Comparison of ENCODE assay signal across 8 cellular contexts in genomic region chr16:75471723-75472634, GRCh38. TPM values are rescaled to one million over a fixed set of nuclear protein-coding genes. Genes with fewer than 3 reads are reported as not detected.
DNase-seq lines count a peak whose midpoint lies in the region; ATAC-seq, FAIRE-seq and TF ChIP-seq lines count a peak whose summit lies in the region.

No MANE protein-coding gene starts in this region.

- no peaks in the 10 kb centered on the region for H3K27me3 Mint-ChIP-seq in T-helper 2 cell treated with Interferon-gamma antibody and Interleukin-4, amounts not matched to agents 5 μg/mL and 100 μg/mL, for 36 hours (ENCODE audit: low read depth)

- H3K4me1 ChIP-seq in ES-I3 (ENCODE audit: insufficient read depth, low read length) (peaks cover 17% of the 10 kb centered on the region), HCT116 (ENCODE audit: control insufficient read depth in 1 of 2, insufficient read depth in 2 of 2, low read length in 2 of 2) (peaks cover 3 to 10% of the 10 kb centered on the region in 2 experiments; a peak in 2 of 4 replicates), H1 (replicated peaks in 1 of 4; ENCODE audit: control insufficient read depth in 3 of 4, insufficient read depth in 4 of 4, low read length in 3 of 4) (peaks cover 1 to 6% (median 5%) of the 10 kb centered on the region in 4 experiments; a peak in 6 of 7 replicates), lung (ENCODE audit: control insufficient read depth in 2 of 2, insufficient read depth in 2 of 2, low read length in 2 of 2) (no peaks in the 10 kb centered on the region)

- no peak overlapping the region for H2AK5ac ChIP-seq in H1 (ENCODE audit: low read depth, low read length)

- POLR2A ChIA-PET in HCT116 (lab: Charles Lee) (no interaction called here), H1 (lab: Charles Lee; ENCODE audit: partially characterized antibody) (interaction anchor here (0.6 to 2.4 kb wide), 8 partner anchors 13 to 204 kb away, joined by 3 to 18 read pairs (median 3); partner anchors contain the start of genes CFDP1 and CHST6)

- H3K9me3 Mint-ChIP-seq in T-helper 2 cell treated with Interferon-gamma antibody and Interleukin-4, amounts not matched to agents 5 μg/mL and 100 μg/mL, for 36 hours, result no peaks in the 10 kb centered on the region

- no peaks in the 10 kb centered on the region for H3K9me2 ChIP-seq in HCT116 (ENCODE audit: insufficient read depth)

- no peak for TF ChIP-seq POLR2A in HCT116 (IDR thresholded peaks at IDR 0.05; ENCODE audit: borderline replicate concordance, extremely low read depth, insufficient read depth, insufficient read length)
- no peak for TF ChIP-seq POLR2A in H1 (IDR thresholded peaks at IDR 0.05; ENCODE audit: control extremely low read depth in 1 of 2, low read depth in 2 of 2, low read length in 2 of 2)

- WGBS in H1 (ENCODE audit: extremely low coverage in 1 of 2, insufficient coverage in 1 of 2, insufficient read length in 1 of 2, insufficient replicate concordance in 2 of 2, low coverage in 1 of 2, low lambda C conversion rate in 2 of 2, missing lambda C conversion rate in 1 of 2), 2 experiments, result 28% methylated on average over 10 of the region's 10 CpGs; no CpG with 5 or more reads in 1 of the 2 experiments
- 15 to 19% methylated on average over 10 of the region's 10 CpGs for WGBS in lung, 2 donors

- peak overlapping the region; percentile 95; the same call in 1 of the 2 replicates for H2BK12ac ChIP-seq in H1 (ENCODE audit: low read depth, low read length)

- peak overlapping the region; percentile 25 for H3K56ac ChIP-seq in H1 (replicated peaks; ENCODE audit: insufficient read length, low read depth, low read length)

- H3K79me2 ChIP-seq in HCT116 (ENCODE audit: insufficient read depth, low read length) (no peaks in the 10 kb centered on the region), H1 (ENCODE audit: control insufficient read depth in 1 of 2, insufficient read depth in 2 of 2, low read length in 2 of 2) (no peaks in the 10 kb centered on the region)

- H3K36me3 ChIP-seq in ES-I3 (ENCODE audit: insufficient read depth, low read length), result no peaks in the 10 kb centered on the region
- H3K36me3 ChIP-seq in HCT116 (ENCODE audit: control insufficient read depth in 1 of 2, insufficient read depth in 2 of 2, low read length in 2 of 2), result no peaks in the 10 kb centered on the region
- H3K36me3 ChIP-seq in H1 (ENCODE audit: control insufficient read depth in 2 of 4, insufficient read depth in 4 of 4, low read length in 3 of 4), result peaks cover 0 to 9% (median 2%) of the 10 kb centered on the region in 4 experiments; a peak in 5 of 8 replicates
- H3K36me3 ChIP-seq in lung (ENCODE audit: control insufficient read depth in 2 of 2, insufficient read depth in 2 of 2, low read length in 2 of 2), result no peaks in the 10 kb centered on the region

- peak overlapping the region; percentile 70 for H4K91ac ChIP-seq in H1 (replicated peaks; ENCODE audit: insufficient read length, low read length)

- H3K27ac ChIP-seq in 22Rv1 (no peak overlapping the region), HCT116 (ENCODE audit: low read depth, low read length) (no peak overlapping the region), H1 (ENCODE audit: low read depth, low read length) (peak overlapping the region; percentile 56; the same call in 1 of the 2 replicates), lung (ENCODE audit: low read depth in 1 of 2, low read length in 1 of 2) (no peak overlapping the region)

- peak overlapping the region; percentile 44 for H3K4ac ChIP-seq in H1 (replicated peaks; ENCODE audit: insufficient read length, low read depth, low read length)

- no peak overlapping the region for H4K8ac ChIP-seq in H1 (ENCODE audit: extremely low read depth, insufficient read depth, low read length)

- H3K79me1 ChIP-seq in H1 (ENCODE audit: low read depth, low read length), result no peaks in the 10 kb centered on the region

- H3K4me2 ChIP-seq in HCT116 (ENCODE audit: low read length) (peak overlapping the region; percentile 3; the same call in 1 of the 2 replicates), H1 (ENCODE audit: insufficient read depth in 1 of 2, low read depth in 2 of 2, low read length in 2 of 2) (peak overlapping the region; percentile 8 to 51)

- no peak overlapping the region for H3K27ac Mint-ChIP-seq in T-helper 2 cell treated with Interferon-gamma antibody and Interleukin-4, amounts not matched to agents 5 μg/mL and 100 μg/mL, for 36 hours

- H3K4me3 ChIP-seq in HCT116 (replicated peaks in 1 of 2; ENCODE audit: low read depth in 1 of 2, low read length in 2 of 2) (no peak overlapping the region), H1 (ENCODE audit: extremely low read depth in 1 of 4, insufficient read depth in 2 of 4, low read depth in 3 of 4, low read length in 4 of 4) (peak overlapping the region in 1 of 4 experiments; percentile 44; a peak in 1 of 8 replicates), lung (no peak overlapping the region)

- peak; percentile 97 for ATAC-seq in HCT116
- peak; percentile 87 for ATAC-seq in lung (ENCODE audit: insufficient read depth, low FRiP score)

- peak overlapping the region; percentile 28; the same call in 1 of the 2 replicates for H3K18ac ChIP-seq in H1 (ENCODE audit: extremely low read depth, low read length)

- peak overlapping the region; percentile 24 for H2BK120ac ChIP-seq in H1 (replicated peaks; ENCODE audit: low read depth, low read length)

- no peak overlapping the region for H2BK15ac ChIP-seq in H1 (ENCODE audit: low read length)

- H3K4me3 Mint-ChIP-seq in T-helper 2 cell treated with Interferon-gamma antibody and Interleukin-4, amounts not matched to agents 5 μg/mL and 100 μg/mL, for 36 hours, result no peak overlapping the region

- no peaks in the 10 kb centered on the region for H3K36me3 Mint-ChIP-seq in T-helper 2 cell treated with Interferon-gamma antibody and Interleukin-4, amounts not matched to agents 5 μg/mL and 100 μg/mL, for 36 hours (ENCODE audit: low read depth)

- H3K23ac ChIP-seq in H1 (ENCODE audit: insufficient read length), result no peak overlapping the region

- H3K9me3 ChIP-seq in ES-I3 (ENCODE audit: control insufficient read depth, insufficient read depth, low read length) (no peaks in the 10 kb centered on the region), HCT116 (ENCODE audit: control insufficient read depth in 1 of 2, insufficient read depth in 1 of 2, low read depth in 1 of 2, low read length in 2 of 2) (no peaks in the 10 kb centered on the region), H1 (ENCODE audit: insufficient read depth in 2 of 2, low read depth in 1 of 2, low read length in 1 of 2) (0 out of 4 replicates have a peak, but pooled peaks cover 0 to 3% of the 10 kb centered on the region in 2 experiments), lung (ENCODE audit: control insufficient read depth in 2 of 2, insufficient read depth in 1 of 2, low read length in 1 of 2) (no peaks in the 10 kb centered on the region)

- H2BK5ac ChIP-seq in H1 (ENCODE audit: low read depth, low read length), result peak overlapping the region; percentile 72; the same call in 1 of the 2 replicates

- TF ChIP-seq EP300 in H1 (IDR thresholded peaks at IDR 0.05; ENCODE audit: borderline replicate concordance in 1 of 2, low read depth in 2 of 2, low read length in 2 of 2), result no peak

- BruUV-seq in HCT116 (replicated peaks; lab: Mats Ljungman, UMichigan), result no TSS peak

- RAD21 ChIA-PET in HCT116 (lab: Charles Lee; ENCODE audit: low non-redundant PET in 1 of 2, low total read pairs in 2 of 2, uncharacterized antibody in 2 of 2, unreplicated experiment in 2 of 2), result interaction anchor here in 1 of 2 experiments (0.7 kb wide), 1 partner anchor 45 kb away, joined by 6 read pairs; no protein-coding TSS in a partner anchor

- peak overlapping the region; percentile 79 for H4K5ac ChIP-seq in H1 (ENCODE audit: insufficient read length, low read depth, low read length)

- peak; percentile 87 for TF ChIP-seq CTCF in 22Rv1 (IDR thresholded peaks at IDR 0.05)
- peak; percentile 70 to 94 (median 77) for TF ChIP-seq CTCF in HCT116 (IDR thresholded peaks at IDR 0.05 in 2 of 3, conservative IDR thresholded peaks at IDR 0.05 in 1 of 3; ENCODE audit: borderline replicate concordance in 1 of 3, insufficient read depth in 1 of 3, low read depth in 2 of 3, low read length in 2 of 3)
- peak; percentile 70 to 83 (median 72) for TF ChIP-seq CTCF in H1 (IDR thresholded peaks at IDR 0.05; ENCODE audit: control extremely low read depth in 1 of 3, insufficient read depth in 1 of 3, low read depth in 1 of 3, low read length in 3 of 3)
- TF ChIP-seq CTCF in lung (IDR thresholded peaks at IDR 0.05; ENCODE audit: control extremely low read depth, extremely low read depth), result peak; percentile 63

- H3K14ac ChIP-seq in H1 (ENCODE audit: insufficient read length), result no peak overlapping the region

- no peak overlapping the region for H2AFZ ChIP-seq in HCT116 (ENCODE audit: low read depth, low read length, poor library complexity, severe bottlenecking)
- H2AFZ ChIP-seq in H1 (ENCODE audit: low read length), result no peak overlapping the region

- CTCF ChIA-PET in HCT116 (lab: Charles Lee), result interaction anchor here (0.7 to 1.7 kb wide), 9 partner anchors 12 to 272 kb away, joined by 3 to 12 read pairs (median 3); partner anchors contain the start of gene TMEM231
- CTCF ChIA-PET in H1 (lab: Charles Lee; ENCODE audit: partially characterized antibody), result interaction anchor here (0.6 to 9.9 kb wide), 27 partner anchors 8 to 905 kb away, joined by 3 to 181 read pairs (median 4); partner anchors contain the start of genes CHST5, CHST6 and TMEM231

- peak overlapping the region; percentile 89; the same call in 1 of the 2 replicates for H2BK20ac ChIP-seq in H1 (ENCODE audit: low read length)

- peak; percentile 97 for TF ChIP-seq RAD21 in HCT116 (IDR thresholded peaks at IDR 0.05; ENCODE audit: low read depth)
- peak; percentile 71 to 78 for TF ChIP-seq RAD21 in H1 (IDR thresholded peaks at IDR 0.05 in 1 of 2, conservative IDR thresholded peaks at IDR 0.05 in 1 of 2; ENCODE audit: low read depth in 2 of 2, low read length in 2 of 2)

- 0 out of 2 replicates have a peak, but pooled peaks cover 3% of the 10 kb centered on the region for H3K23me2 ChIP-seq in H1 (ENCODE audit: low read depth, low read length)

- H3K27me3 ChIP-seq in HCT116 (ENCODE audit: insufficient read depth, low read length), result no peaks in the 10 kb centered on the region
- no peaks in the 10 kb centered on the region for H3K27me3 ChIP-seq in H1 (replicated peaks in 1 of 4; ENCODE audit: control insufficient read depth in 3 of 4, extremely low read depth in 1 of 4, insufficient read depth in 3 of 4, low read length in 3 of 4)
- no peaks in the 10 kb centered on the region for H3K27me3 ChIP-seq in lung (ENCODE audit: control insufficient read depth, insufficient read depth)

- DNase-seq in HCT116 (ENCODE audit: low read depth, low spot score) (no peak), MV-4-11 (lab: John Stamatoyannopoulos, UW) (peak; percentile 61), H1 (ENCODE audit: low read depth in 1 of 2, low spot score in 2 of 2) (no peak), lung (ENCODE audit: low spot score) (no peak), superior temporal gyrus (ENCODE audit: extremely low spot score) (peak; percentile 94)
- DNase-seq in T-helper 2 cell treated with Interferon-gamma antibody and Interleukin-4, amounts not matched to agents 5 μg/mL and 100 μg/mL, for 36 hours (ENCODE audit: low spot score), result peak; percentile 31

- intact Hi-C loops in HCT116 (cut with micrococcal nuclease), result loop anchor here (1.0 to 5.0 kb wide), 4 partner anchors 45 to 293 kb away; partner anchors contain the start of gene ADAT1

- H3K9ac ChIP-seq in ES-I3 (ENCODE audit: low read depth, low read length) (peak overlapping the region; percentile 16; the same call in 1 of the 2 replicates), HCT116 (ENCODE audit: low read length) (no peak overlapping the region), H1 (replicated peaks in 1 of 4; ENCODE audit: extremely low read depth in 1 of 4, low read depth in 3 of 4, low read length in 3 of 4) (0 out of 7 replicates have a peak overlapping the region, but pooled peaks of 1 of the 4 experiments have one; percentile 33)

- peak; percentile 81 for FAIRE-seq in H1 (lab: Jason Lieb, UNC)

- H3K4me1 Mint-ChIP-seq in T-helper 2 cell treated with Interferon-gamma antibody and Interleukin-4, amounts not matched to agents 5 μg/mL and 100 μg/mL, for 36 hours (ENCODE audit: low read depth), result peaks cover 1% of the 10 kb centered on the region

- no peaks in the 10 kb centered on the region for H4K20me1 ChIP-seq in HCT116 (ENCODE audit: insufficient read depth)
- H4K20me1 ChIP-seq in H1 (replicated peaks in 1 of 2; ENCODE audit: control insufficient read depth in 1 of 2, insufficient read depth in 2 of 2, low read length in 2 of 2), result no peaks in the 10 kb centered on the region

RNA-seq across cellular contexts. Expression of gene TMEM170A, which starts 7.5 kb away (rescaled TPM):
- total RNA-seq in HCT116 (2021; ENCODE audit: unreplicated experiment) (34.5 TPM), lung (10 to 100 TPM; 20.2 to 37.9 TPM)
- 14.8 and 15.4 TPM in 2 replicates for polyA plus RNA-seq in HCT116 (2012)
- total RNA-seq in H1 (2021; fragmentation: NEBNext Ultra II Directional; extraction: Animal tissue kit (Norgen Biotek cat#: 25700)), result 52.8 and 56.6 TPM in 2 replicates
- polyA plus RNA-seq in H1 (2011; rRNA removed) (21.1 and 22.9 TPM in 2 replicates), lung (10 to 100 TPM in 1 of 2 donors, 1 to 10 TPM in 1; 8.2 to 10.3 TPM)
- polyA plus RNA-seq in H1 (2011; cell fraction: cytosol; rRNA removed), result 25.1 TPM
- polyA plus RNA-seq in H1 (2011; cell fraction: nucleus; rRNA removed), result 12.3 TPM
- polyA plus RNA-seq in H1 (2012, experiment 1 of 2), result 18.4 to 30.7 TPM (median 23.8 TPM) in 4 replicates
- 9.8 TPM for polyA plus RNA-seq in H1 (2012, experiment 2 of 2)
- 31.1 TPM for polyA plus RNA-seq in H1 (2013, experiment 1 of 2)
- polyA plus RNA-seq in H1 (2013, experiment 2 of 2), result 37.3 TPM
- 45.5 and 49.2 TPM in 2 replicates for polyA minus RNA-seq in H1 (2011; rRNA and poly(A)+ RNA removed)
- 22.3 TPM for polyA minus RNA-seq in H1 (2011; cell fraction: cytosol; rRNA and poly(A)+ RNA removed)
- polyA minus RNA-seq in H1 (2011; cell fraction: nucleus; rRNA and poly(A)+ RNA removed), result 27.2 TPM

RNA-seq across cellular contexts. Expression of gene CHST6, which starts 23.3 kb away (rescaled TPM):
- total RNA-seq in HCT116 (2021; ENCODE audit: unreplicated experiment) (17.9 TPM), lung (1 to 10 TPM; 4.5 to 8.5 TPM)
- 13.2 and 13.4 TPM in 2 replicates for polyA plus RNA-seq in HCT116 (2012)
- 25.4 and 26.4 TPM in 2 replicates for total RNA-seq in H1 (2021; fragmentation: NEBNext Ultra II Directional; extraction: Animal tissue kit (Norgen Biotek cat#: 25700))
- polyA plus RNA-seq in H1 (2011; rRNA removed) (18.2 and 26.5 TPM in 2 replicates), lung (1 to 10 TPM; 2.2 to 4.2 TPM)
- polyA plus RNA-seq in H1 (2011; cell fraction: cytosol; rRNA removed), result 15.2 TPM
- polyA plus RNA-seq in H1 (2011; cell fraction: nucleus; rRNA removed), result 27.0 TPM
- 11.5 to 16.3 TPM (median 14.7 TPM) in 4 replicates for polyA plus RNA-seq in H1 (2012, experiment 1 of 2)
- polyA plus RNA-seq in H1 (2012, experiment 2 of 2), result 14.3 TPM
- polyA plus RNA-seq in H1 (2013, experiment 1 of 2), result 14.9 TPM
- polyA plus RNA-seq in H1 (2013, experiment 2 of 2), result 15.6 TPM
- 20.6 and 25.1 TPM in 2 replicates for polyA minus RNA-seq in H1 (2011; rRNA and poly(A)+ RNA removed)
- polyA minus RNA-seq in H1 (2011; cell fraction: cytosol; rRNA and poly(A)+ RNA removed), result 20.6 TPM
- polyA minus RNA-seq in H1 (2011; cell fraction: nucleus; rRNA and poly(A)+ RNA removed), result 18.2 TPM

RNA-seq across cellular contexts. Expression of gene CFDP1, which starts 38.7 kb away (rescaled TPM):
- total RNA-seq in HCT116 (2021; ENCODE audit: unreplicated experiment) (45.3 TPM), lung (100 to 1,000 TPM in 1 of 2 donors, 10 to 100 TPM in 1; 44.8 to 105 TPM)
- 40.9 and 53.4 TPM in 2 replicates for polyA plus RNA-seq in HCT116 (2012)
- total RNA-seq in H1 (2021; fragmentation: NEBNext Ultra II Directional; extraction: Animal tissue kit (Norgen Biotek cat#: 25700)), result 76.9 and 77.3 TPM in 2 replicates
- polyA plus RNA-seq in H1 (2011; rRNA removed) (22.5 and 25.5 TPM in 2 replicates), lung (10 to 100 TPM; 62.1 to 66.1 TPM)
- 75.0 TPM for polyA plus RNA-seq in H1 (2011; cell fraction: cytosol; rRNA removed)
- polyA plus RNA-seq in H1 (2011; cell fraction: nucleus; rRNA removed), result 10.9 TPM
- polyA plus RNA-seq in H1 (2012, experiment 1 of 2), result 79.8 to 101 TPM (median 87.5 TPM) in 4 replicates
- polyA plus RNA-seq in H1 (2012, experiment 2 of 2), result 16.6 TPM
- polyA plus RNA-seq in H1 (2013, experiment 1 of 2), result 108 TPM
- polyA plus RNA-seq in H1 (2013, experiment 2 of 2), result 114 TPM
- polyA minus RNA-seq in H1 (2011; rRNA and poly(A)+ RNA removed), result 15.2 and 27.2 TPM in 2 replicates
- polyA minus RNA-seq in H1 (2011; cell fraction: cytosol; rRNA and poly(A)+ RNA removed), result 17.5 TPM
- polyA minus RNA-seq in H1 (2011; cell fraction: nucleus; rRNA and poly(A)+ RNA removed), result 39.8 TPM

Comparison
In these comparisons a context has a peak if more than half of its experiments do, and no peak if none do; other contexts are left out.
1. DNase-seq: peak in MV-4-11 (single experiment), T-helper 2 cell treated with Interferon-gamma antibody and Interleukin-4, amounts not matched to agents 5 μg/mL and 100 μg/mL, for 36 hours (single experiment) and superior temporal gyrus (single experiment); none in HCT116 (single experiment), H1 (0 of 2) and lung (single experiment).
2. Peak in every context shown above with its lines, with median percentiles within 50 percentile points of each other: CTCF ChIP-seq.